ENCODE assay signal across 2 cellular contexts in genomic region chr11:100638648-100639047, GRCh38.
A peak's percentile ranks its signal among the peaks of the same experiment; 100 is the strongest.
TF ChIP-seq lines count a peak whose summit lies in the region.

No MANE protein-coding gene starts in this region.

TF ChIP-seq in GM23338, 12 proteins besides CTCF, POLR2A, EP300 and RAD21:
- TF ChIP-seq EZH2 (IDR thresholded peaks at IDR 0.05; ENCODE audit: low read depth, unreplicated experiment) (no peak), ZNF114 (CRISPR knock-in tag; IDR thresholded peaks at IDR 0.05) (no peak), EZH2phosphoT487 (IDR thresholded peaks at IDR 0.05; ENCODE audit: unreplicated experiment) (no peak), ZNF462 (CRISPR knock-in tag; IDR thresholded peaks at IDR 0.05) (no peak), JUNB (IDR thresholded peaks at IDR 0.05; ENCODE audit: unreplicated experiment) (no peak), NANOG (IDR thresholded peaks at IDR 0.05; ENCODE audit: borderline replicate concordance) (no peak), STAT1 (IDR thresholded peaks at IDR 0.05; ENCODE audit: unreplicated experiment) (no peak), REST (IDR thresholded peaks at IDR 0.05; ENCODE audit: unreplicated experiment) (no peak), ETS1 (IDR thresholded peaks at IDR 0.05) (no peak), CREB1 (CRISPR knock-in tag; IDR thresholded peaks at IDR 0.05; ENCODE audit: low read depth) (no peak)

TF ChIP-seq in K562, 482 proteins besides CTCF, POLR2A, EP300 and RAD21:
- TF ChIP-seq SP1 (CRISPR knock-in tag; IDR thresholded peaks at IDR 0.05) (no peak), CEBPB (tag; IDR thresholded peaks at IDR 0.05) (0 out of 2 replicates have a peak, but pooled peaks have one; percentile 14)
